Comparison of ENCODE assay signal across 11 cellular contexts in genomic region chr15:39391230-39391629, GRCh38.
DNase-seq lines count a peak whose midpoint lies in the region; ATAC-seq and TF ChIP-seq lines count a peak whose summit lies in the region.
"Had no signal": no experiment of that assay in that cellular context is flagged by ENCODE, and none has a peak within 500 bp of the region (broad histone marks: within the 10 kb centered on the region; RNA-seq: fewer than 3 reads in every experiment).

No MANE protein-coding gene starts in this region.

- ATAC-seq in left ventricle myocardium superior (peak; percentile 61), Right ventricle myocardium inferior (no peak), PC-3 (no peak), HG02981 (IDR thresholded peaks at IDR 0.05; ENCODE audit: unreplicated experiment) (no peak)

- no peak for TF ChIP-seq CTCF in PC-3 (conservative IDR thresholded peaks at IDR 0.05; ENCODE audit: low read depth, low read length)
- TF ChIP-seq CTCF in fibroblast of mammary gland (conservative IDR thresholded peaks at IDR 0.05; ENCODE audit: control insufficient read depth, insufficient read depth, low read depth, low read length) = no peak
- TF ChIP-seq CTCF in colonic mucosa (IDR thresholded peaks at IDR 0.05) = no peak

- H3K4me2 ChIP-seq in PC-3 (ENCODE audit: low read length) = no peak overlapping the region

- no peaks in the 10 kb centered on the region for H4K20me1 ChIP-seq in PC-3 (ENCODE audit: low read length)

- H3K27ac ChIP-seq in PC-3 (ENCODE audit: low read length) (no peak overlapping the region), colonic mucosa (no peak overlapping the region)
- H3K27ac ChIP-seq: stomach had no signal

- intact Hi-C loops in left ventricle myocardium superior (cut with micrococcal nuclease) = no loop called here
- intact Hi-C loops in Right ventricle myocardium inferior (cut with DNase I) = no loop called here
- intact Hi-C loops in PC-3 (cut with micrococcal nuclease) = no loop called here
- intact Hi-C loops in colonic mucosa (cut with DNase I) = no loop called here

- H3K9me3 ChIP-seq in PC-3 (ENCODE audit: low read length) (no peaks in the 10 kb centered on the region), colonic mucosa (no peaks in the 10 kb centered on the region)
- H3K9me3 ChIP-seq: stomach had no signal

- H3K4me1 ChIP-seq in PC-3 (ENCODE audit: insufficient read depth, low read length) (peaks cover 11% of the 10 kb centered on the region), colonic mucosa (peaks cover 9% of the 10 kb centered on the region)

- no peaks in the 10 kb centered on the region for H3K79me2 ChIP-seq in PC-3 (ENCODE audit: low read length)

- no peak overlapping the region for H2AFZ ChIP-seq in PC-3 (ENCODE audit: low read length)

- POLR2A ChIA-PET in PC-3 (lab: Charles Lee; ENCODE audit: unreplicated experiment) = no interaction called here

- H3K9ac ChIP-seq in PC-3 (ENCODE audit: low read length) (no peak overlapping the region), colonic mucosa (ENCODE audit: low read depth in 2 of 2, low read length in 2 of 2) (no peak overlapping the region)

- no peaks in the 10 kb centered on the region for H3F3A ChIP-seq in PC-3 (ENCODE audit: low read length, unreplicated experiment)

- DNase-seq in left ventricle myocardium superior (peak; percentile 29), Right ventricle myocardium inferior (ENCODE audit: missing footprints) (no peak), PC-3 (peak; percentile 41), fibroblast of mammary gland (ENCODE audit: low read depth) (peak; percentile 40), glomerular visceral epithelial cell (ENCODE audit: extremely low spot score) (no peak), colonic mucosa (no peak), NK-92 (lab: John Stamatoyannopoulos, UW; ENCODE audit: unreplicated experiment) (no peak)
- DNase-seq: NCI-H2029, NCI-H774, stomach had no signal

- no TSS peak for BruUV-seq in PC-3 (replicated peaks; lab: Mats Ljungman, UMichigan)

- H3K9me2 ChIP-seq in PC-3 (replicated peaks; ENCODE audit: low read length) = no peaks in the 10 kb centered on the region

- no peak overlapping the region for H3K4me3 ChIP-seq in PC-3 (ENCODE audit: low read length)
- no peak overlapping the region for H3K4me3 ChIP-seq in fibroblast of mammary gland (ENCODE audit: control insufficient read depth, low read depth, low read length)
- no peak overlapping the region for H3K4me3 ChIP-seq in colonic mucosa
- H3K4me3 ChIP-seq: stomach had no signal

- H3K36me3 ChIP-seq in PC-3 (ENCODE audit: low read depth, low read length) (no peaks in the 10 kb centered on the region), colonic mucosa (no peaks in the 10 kb centered on the region)
- H3K36me3 ChIP-seq: stomach had no signal

- CTCF ChIA-PET in PC-3 (lab: Charles Lee) = no interaction called here

- H3K27me3 ChIP-seq in PC-3 (ENCODE audit: low read length) = no peaks in the 10 kb centered on the region
- no peaks in the 10 kb centered on the region for H3K27me3 ChIP-seq in colonic mucosa
- H3K27me3 ChIP-seq: stomach had no signal

Comparison
In these comparisons a context has a peak if more than half of its experiments do, and no peak if none do; other contexts are left out.
1. DNase-seq: peak in left ventricle myocardium superior (single experiment), PC-3 (single experiment) and fibroblast of mammary gland (single experiment); none in Right ventricle myocardium inferior (single experiment), glomerular visceral epithelial cell (single experiment), colonic mucosa (single experiment) and NK-92 (single experiment).